9 cellular contexts compared by ENCODE assay signal in the genomic region with DNA sequence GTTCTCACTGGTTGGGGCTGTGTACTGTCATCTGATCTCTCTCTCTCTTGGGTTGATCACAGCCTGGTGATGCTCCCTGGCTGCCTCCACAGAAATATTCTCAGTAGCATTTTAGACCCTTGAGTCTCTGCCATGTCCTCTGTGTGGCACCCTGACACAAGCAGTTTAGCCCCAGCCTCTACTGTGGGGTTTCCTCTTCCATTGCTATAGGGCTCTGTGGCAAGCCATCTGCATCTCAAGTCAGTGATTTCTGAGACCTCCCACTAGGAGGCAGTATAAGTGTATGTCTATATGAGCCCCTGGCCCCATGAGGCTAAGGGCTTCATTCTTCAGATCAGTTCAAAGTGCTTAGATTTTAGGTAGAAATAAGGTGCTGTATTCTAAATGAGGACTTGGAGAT. TPM values are rescaled to one million over a fixed set of nuclear protein-coding genes. Genes with fewer than 3 reads are reported as not detected.
DNase-seq lines count a peak whose midpoint lies in the region; ATAC-seq, FAIRE-seq and TF ChIP-seq lines count a peak whose summit lies in the region.
"Had no signal": no experiment of that assay in that cellular context is flagged by ENCODE, and none has a peak within 500 bp of the region (broad histone marks: within the 10 kb centered on the region; RNA-seq: fewer than 3 reads in every experiment).

No MANE protein-coding gene starts in this region.

- no peaks in the 10 kb centered on the region for H3K9me3 Mint-ChIP-seq in activated CD4-positive, alpha-beta memory T cell treated with anti-CD3 and anti-CD28 coated beads for 36 hours

- H3K36me3 ChIP-seq in HepG2 (replicated peaks in 1 of 2; ENCODE audit: control insufficient read depth in 1 of 2, insufficient read depth in 2 of 2, low read length in 2 of 2): no peaks in the 10 kb centered on the region
- no peaks in the 10 kb centered on the region for H3K36me3 ChIP-seq in prostate gland

- intact Hi-C loops in activated CD4-positive, alpha-beta memory T cell treated with anti-CD3 and anti-CD28 coated beads for 36 hours (cut with micrococcal nuclease): loop anchor here (1.0 kb wide), 1 partner anchor 382 kb away; no protein-coding TSS in a partner anchor
- intact Hi-C loops in HepG2 (cut with micrococcal nuclease; ENCODE audit: unreplicated experiment) (loop anchor here (10.0 kb wide), 1 partner anchor 376 kb away; no protein-coding TSS in a partner anchor), prostate gland (cut with DNase I) (no loop called here)

- H3K4me3 Mint-ChIP-seq in activated CD4-positive, alpha-beta memory T cell treated with anti-CD3 and anti-CD28 coated beads for 36 hours: no peak overlapping the region

- H3K27ac ChIP-seq in HepG2 (ENCODE audit: extremely low read length, insufficient read depth, low read length) (no peak overlapping the region), prostate gland (no peak overlapping the region)

- TF ChIP-seq POLR2A in HepG2 (IDR thresholded peaks at IDR 0.05; ENCODE audit: insufficient read depth in 1 of 2, low read depth in 2 of 2, low read length in 2 of 2) (no peak), prostate gland (IDR thresholded peaks at IDR 0.05) (no peak)

- ATAC-seq in GM21619 (IDR thresholded peaks at IDR 0.05; ENCODE audit: unreplicated experiment) (peak; percentile 69), HepG2 (peak; percentile 77), HG02970 (IDR thresholded peaks at IDR 0.05; ENCODE audit: low FRiP score, unreplicated experiment) (no peak)

- H3K4me1 ChIP-seq in HepG2 (ENCODE audit: insufficient read depth, low read length): no peaks in the 10 kb centered on the region
- no peaks in the 10 kb centered on the region for H3K4me1 ChIP-seq in prostate gland (replicated peaks)

- H3K27me3 ChIP-seq in HepG2 (ENCODE audit: control insufficient read depth in 1 of 2, insufficient read depth in 2 of 2, low read length in 2 of 2): 0 out of 5 replicates have a peak, but pooled peaks cover 0 to 4% of the 10 kb centered on the region in 2 experiments
- peaks cover 2% of the 10 kb centered on the region for H3K27me3 ChIP-seq in prostate gland (replicated peaks; ENCODE audit: insufficient read depth)

- no TSS peak for BruUV-seq in HepG2 (replicated peaks; lab: Mats Ljungman, UMichigan)

- H3K4me3 ChIP-seq in HepG2 (replicated peaks in 1 of 3; ENCODE audit: insufficient read depth in 1 of 3, low read depth in 2 of 3, low read length in 3 of 3) (no peak overlapping the region), prostate gland (no peak overlapping the region)

- in situ Hi-C loops in HepG2 (cut with HindIII; ENCODE audit: extremely low pct_ligation_motif_present, low pct_unique_long_range_greater_than_20kb): no loop called here

- FAIRE-seq in HepG2 (lab: Jason Lieb, UNC): no peak

- H3K27me3 Mint-ChIP-seq in activated CD4-positive, alpha-beta memory T cell treated with anti-CD3 and anti-CD28 coated beads for 36 hours: peaks cover 2% of the 10 kb centered on the region

- no peak overlapping the region for H3K9ac ChIP-seq in HepG2 (ENCODE audit: insufficient read depth, low read depth, low read length)

- H3K79me2 ChIP-seq in HepG2 (ENCODE audit: insufficient read depth, low read length): no peaks in the 10 kb centered on the region

- H3K4me2 ChIP-seq in HepG2 (ENCODE audit: low read depth, low read length): no peak overlapping the region

- no peaks in the 10 kb centered on the region for H4K20me1 ChIP-seq in HepG2 (ENCODE audit: insufficient read depth, low read length)

- TF ChIP-seq EP300 in HepG2 (IDR thresholded peaks at IDR 0.05; ENCODE audit: low read depth in 2 of 2, low read length in 2 of 2): no peak
- TF ChIP-seq EP300 in HepG2 (CRISPR knock-in tag; IDR thresholded peaks at IDR 0.05; ENCODE audit: borderline replicate concordance): no peak

- no peak overlapping the region for H2AFZ ChIP-seq in HepG2 (ENCODE audit: low read length)

- no peak overlapping the region for H3K27ac Mint-ChIP-seq in activated CD4-positive, alpha-beta memory T cell treated with anti-CD3 and anti-CD28 coated beads for 36 hours

- POLR2A ChIA-PET in activated CD4-positive, alpha-beta memory T cell treated with anti-CD3 and anti-CD28 coated beads for 36 hours (lab: Charles Lee): no interaction called here
- POLR2A ChIA-PET in HepG2 (lab: Yijun Ruan, JAX): no interaction called here

- H3K36me3 Mint-ChIP-seq in activated CD4-positive, alpha-beta memory T cell treated with anti-CD3 and anti-CD28 coated beads for 36 hours: no peaks in the 10 kb centered on the region

- no peak for TF ChIP-seq RAD21 in HepG2 (CRISPR knock-in tag; IDR thresholded peaks at IDR 0.05)

- H3K9me3 ChIP-seq in HepG2 (ENCODE audit: low read length) (no peaks in the 10 kb centered on the region), prostate gland (no peaks in the 10 kb centered on the region)

- H3K4me1 Mint-ChIP-seq in activated CD4-positive, alpha-beta memory T cell treated with anti-CD3 and anti-CD28 coated beads for 36 hours (ENCODE audit: low read depth): no peaks in the 10 kb centered on the region

- DNase-seq in ELF-1 (ENCODE audit: low read depth, low spot score) (peak; percentile 76), NCI-H1105 treated with DMSO at 0.1 percent for 48 hours (lab: John Stamatoyannopoulos, UW) (peak; percentile 33), HepG2 (ENCODE audit: low spot score) (peak; percentile 23), DMS114 treated with DMSO at 0.1 percent for 48 hours (lab: John Stamatoyannopoulos, UW; ENCODE audit: unreplicated experiment) (no peak), prostate gland (ENCODE audit: low spot score) (no peak)
- DNase-seq in activated CD4-positive, alpha-beta memory T cell treated with anti-CD3 and anti-CD28 coated beads for 36 hours: peak; percentile 9

- TF ChIP-seq CTCF in HepG2 (CRISPR knock-in tag; IDR thresholded peaks at IDR 0.05): peak; percentile 43
- TF ChIP-seq CTCF in prostate gland (IDR thresholded peaks at IDR 0.05): no peak

- CTCF ChIA-PET in activated CD4-positive, alpha-beta memory T cell treated with anti-CD3 and anti-CD28 coated beads for 36 hours (lab: Charles Lee): interaction anchor here (0.6 to 1.0 kb wide), 2 partner anchors 8 to 382 kb away, joined by 3 read pairs; no protein-coding TSS in a partner anchor
- CTCF ChIA-PET in HepG2 (lab: Yijun Ruan, JAX; ENCODE audit: low intra/inter-chr PET ratio, low total read pairs): no interaction called here

TF ChIP-seq in HepG2, 621 proteins besides CTCF, POLR2A, EP300 and RAD21:
- no peak for TF ChIP-seq ZEB1 (IDR thresholded peaks at IDR 0.05; ENCODE audit: insufficient replicate concordance, low read depth)
- TF ChIP-seq ZNF839 (CRISPR knock-in tag; IDR thresholded peaks at IDR 0.05; ENCODE audit: borderline replicate concordance): no peak
- no peak for TF ChIP-seq ZNF883 (CRISPR knock-in tag; IDR thresholded peaks at IDR 0.05; ENCODE audit: not compliant biosample characterization)
- TF ChIP-seq, protein P1, sequence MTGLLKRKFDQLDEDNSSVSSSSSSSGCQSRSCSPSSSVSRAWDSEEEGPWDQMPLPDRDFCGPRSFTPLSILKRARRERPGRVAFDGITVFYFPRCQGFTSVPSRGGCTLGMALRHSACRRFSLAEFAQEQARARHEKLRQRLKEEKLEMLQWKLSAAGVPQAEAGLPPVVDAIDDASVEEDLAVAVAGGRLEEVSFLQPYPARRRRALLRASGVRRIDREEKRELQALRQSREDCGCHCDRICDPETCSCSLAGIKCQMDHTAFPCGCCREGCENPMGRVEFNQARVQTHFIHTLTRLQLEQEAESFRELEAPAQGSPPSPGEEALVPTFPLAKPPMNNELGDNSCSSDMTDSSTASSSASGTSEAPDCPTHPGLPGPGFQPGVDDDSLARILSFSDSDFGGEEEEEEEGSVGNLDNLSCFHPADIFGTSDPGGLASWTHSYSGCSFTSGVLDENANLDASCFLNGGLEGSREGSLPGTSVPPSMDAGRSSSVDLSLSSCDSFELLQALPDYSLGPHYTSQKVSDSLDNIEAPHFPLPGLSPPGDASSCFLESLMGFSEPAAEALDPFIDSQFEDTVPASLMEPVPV (CRISPR knock-in tag; IDR thresholded peaks at IDR 0.05): no peak
- peak; percentile 40; the same call in 1 of the 2 replicates for TF ChIP-seq STAG1 (CRISPR knock-in tag; IDR thresholded peaks at IDR 0.05)
- no peak for TF ChIP-seq PAF1 (CRISPR knock-in tag; IDR thresholded peaks at IDR 0.05)

RNA-seq across cellular contexts. Expression of a gene that starts 50.6 kb away (rescaled TPM):
- under 1 TPM in 1 of 2 experiments, not detected in 1; 0.39 TPM for total RNA-seq in activated CD4-positive, alpha-beta memory T cell treated with anti-CD3 and anti-CD28 coated beads for 36 hours
- not detected in 2 replicates for total RNA-seq in HepG2 (2016; rRNA removed; fragmentation: Illumina TruSeq; extraction: Trizol)
- total RNA-seq in HepG2 (2016; cell fraction: cytosol; rRNA removed; fragmentation: Illumina TruSeq; extraction: Trizol; ENCODE audit: low read depth): not detected in 2 replicates
- not detected in 2 replicates for total RNA-seq in HepG2 (2016; cell fraction: insoluble cytoplasmic fraction; rRNA removed; fragmentation: Illumina TruSeq; extraction: Trizol)
- not detected in 2 replicates for total RNA-seq in HepG2 (2016; cell fraction: membrane; rRNA removed; fragmentation: Illumina TruSeq; extraction: Trizol)
- total RNA-seq in HepG2 (2016; cell fraction: nucleus; rRNA removed; fragmentation: Illumina TruSeq; extraction: Trizol): not detected in 2 replicates
- polyA plus RNA-seq in HepG2 (2011; rRNA removed): not detected in 2 replicates
- polyA plus RNA-seq in HepG2 (2011; cell fraction: cytosol; rRNA removed): not detected in 2 replicates
- not detected in 2 replicates for polyA plus RNA-seq in HepG2 (2011; cell fraction: nucleus; rRNA removed)
- not detected in 2 replicates for polyA plus RNA-seq in HepG2 (2012)
- polyA plus RNA-seq in HepG2 (2016; cell fraction: cytosol; fragmentation: Illumina TruSeq; extraction: Trizol; ENCODE audit: low read depth): not detected in 2 replicates
- polyA plus RNA-seq in HepG2 (2016; cell fraction: insoluble cytoplasmic fraction; fragmentation: Illumina TruSeq; extraction: Trizol; ENCODE audit: low read depth): not detected in 2 replicates
- polyA plus RNA-seq in HepG2 (2016; cell fraction: membrane; fragmentation: Illumina TruSeq; extraction: Trizol; ENCODE audit: low read depth): not detected in 2 replicates
- polyA plus RNA-seq in HepG2 (2016; cell fraction: nucleus; fragmentation: Illumina TruSeq; extraction: Trizol; ENCODE audit: insufficient read depth, low read depth): not detected in 2 replicates
- not detected in 2 replicates for polyA minus RNA-seq in HepG2 (2011; rRNA and poly(A)+ RNA removed; ENCODE audit: low replicate concordance)
- polyA minus RNA-seq in HepG2 (2011; cell fraction: cytosol; rRNA and poly(A)+ RNA removed): not detected in 2 replicates
- not detected in 2 replicates for polyA minus RNA-seq in HepG2 (2011; cell fraction: nucleus; rRNA and poly(A)+ RNA removed)
- 10 to 100 TPM in 1 of 2 donors, not detected in 1; 12.5 TPM for total RNA-seq in prostate gland
- total RNA-seq: LHCN-M2 had no signal

Comparison
In these comparisons a context has a peak if more than half of its experiments do, and no peak if none do; other contexts are left out.
1. DNase-seq: peak in ELF-1 (single experiment), NCI-H1105 treated with DMSO at 0.1 percent for 48 hours (single experiment), activated CD4-positive, alpha-beta memory T cell treated with anti-CD3 and anti-CD28 coated beads for 36 hours (single experiment) and HepG2 (single experiment); none in DMS114 treated with DMSO at 0.1 percent for 48 hours (single experiment) and prostate gland (single experiment).